8 cellular contexts compared by ENCODE assay signal in genomic region chr20:35283441-35284266, GRCh38. TPM values are rescaled to one million over a fixed set of nuclear protein-coding genes. Genes with fewer than 3 reads are reported as not detected.
DNase-seq lines count a peak whose midpoint lies in the region; ATAC-seq and TF ChIP-seq lines count a peak whose summit lies in the region.

No MANE protein-coding gene starts in this region.

- H2BK15ac ChIP-seq in neuronal stem cell (ENCODE audit: low read length) = peak overlapping the region; percentile 20

- DNase-seq in activated naive CD4-positive, alpha-beta T cell treated with Interleukin-2 at 50 U/mL for 16 hours = peak; percentile 52
- DNase-seq in activated naive CD4-positive, alpha-beta T cell treated with anti-CD3 and anti-CD28 coated beads, Interleukin-2, amount 50 U/mL, for 16 hours = no peak
- DNase-seq in Panc1 (ENCODE audit: low read depth, low spot score) (no peak), endothelial cell (ENCODE audit: low spot score) (no peak), neuronal stem cell (ENCODE audit: low spot score) (no peak), posterior vena cava (ENCODE audit: low spot score) (no peak), nucleus accumbens (lab: John Stamatoyannopoulos, UW) (no peak)

- H3K27me3 ChIP-seq in Panc1 (ENCODE audit: control insufficient read depth, insufficient read depth, low read length) (no peaks in the 10 kb centered on the region), neuronal stem cell (ENCODE audit: control insufficient read depth in 3 of 3, insufficient read depth in 3 of 3, low read depth in 1 of 3, low read length in 3 of 3) (no peaks in the 10 kb centered on the region)

- H3K4me1 Mint-ChIP-seq in endothelial cell (ENCODE audit: unreplicated experiment) = peaks cover 15% of the 10 kb centered on the region

- no peak overlapping the region for H4K8ac ChIP-seq in neuronal stem cell (ENCODE audit: low read depth, low read length)

- no peaks in the 10 kb centered on the region for H3K9me3 Mint-ChIP-seq in endothelial cell (ENCODE audit: unreplicated experiment)

- in situ Hi-C loops in Panc1 (cut with HindIII; ENCODE audit: low pct_unique_long_range_greater_than_20kb, low sequenced_read_pairs) = no loop called here

- no peak overlapping the region for H3K4ac ChIP-seq in neuronal stem cell (ENCODE audit: low read length)

- H3K36me3 ChIP-seq in Panc1 (ENCODE audit: control insufficient read depth, insufficient read depth, low read length) = peaks cover 12% of the 10 kb centered on the region
- peaks cover 22 to 42% of the 10 kb centered on the region in 2 donors for H3K36me3 ChIP-seq in neuronal stem cell (replicated peaks in 1 of 2; ENCODE audit: control insufficient read depth in 2 of 2, insufficient read depth in 2 of 2, low read length in 2 of 2)

- no peak overlapping the region for H4K91ac ChIP-seq in neuronal stem cell (ENCODE audit: low read depth, low read length, poor library complexity)

- CTCF ChIA-PET in Panc1 (lab: Charles Lee) = interaction anchor here (0.7 kb wide), 1 partner anchor 162 kb away, joined by 3 read pairs; no protein-coding TSS in a partner anchor

- TSS peak; percentile 86 for BruUV-seq in Panc1 (replicated peaks; lab: Mats Ljungman, UMichigan)

- H2BK120ac ChIP-seq in neuronal stem cell (ENCODE audit: low read depth, low read length) = no peak overlapping the region

- H3K4me2 ChIP-seq in neuronal stem cell (ENCODE audit: insufficient read depth, low read length, poor library complexity, severe bottlenecking) = peak overlapping the region; percentile 91

- peak overlapping the region; percentile 86 for H2AK5ac ChIP-seq in neuronal stem cell (ENCODE audit: low read depth, low read length)

- H2AFZ ChIP-seq in neuronal stem cell (ENCODE audit: low read length) = peak overlapping the region; percentile 87

- no peak overlapping the region for H2BK5ac ChIP-seq in neuronal stem cell (ENCODE audit: low read length)

- ATAC-seq in Panc1 (no peak), GM21423 (IDR thresholded peaks at IDR 0.05; ENCODE audit: unreplicated experiment) (no peak)

- H3K27ac ChIP-seq in Panc1 (ENCODE audit: low read length) (peak overlapping the region; percentile 98), neuronal stem cell (replicated peaks; ENCODE audit: low read length) (no peak overlapping the region)

- peak overlapping the region; percentile 97 for H3K4me3 Mint-ChIP-seq in endothelial cell (ENCODE audit: unreplicated experiment)

- H3K18ac ChIP-seq in neuronal stem cell (ENCODE audit: low read length) = peak overlapping the region; percentile 65

- no peak for TF ChIP-seq CTCF in Panc1 (IDR thresholded peaks at IDR 0.05)
- TF ChIP-seq CTCF in endothelial cell (IDR thresholded peaks at IDR 0.05; ENCODE audit: unreplicated experiment) = no peak

- H3K27ac Mint-ChIP-seq in endothelial cell (ENCODE audit: unreplicated experiment) = peak overlapping the region; percentile 84

- peak overlapping the region; percentile 91 to 94 for H3K4me3 ChIP-seq in Panc1 (ENCODE audit: low read depth in 2 of 2, low read length in 2 of 2)
- H3K4me3 ChIP-seq in neuronal stem cell (ENCODE audit: low read length in 2 of 2) = peak overlapping the region; percentile 93 to 99

- peaks cover 3% of the 10 kb centered on the region for H3K79me1 ChIP-seq in neuronal stem cell (ENCODE audit: low read depth, low read length)

- H3K27me3 Mint-ChIP-seq in endothelial cell (ENCODE audit: unreplicated experiment) = peaks cover 33% of the 10 kb centered on the region

- peak overlapping the region; percentile 87 for H3K23ac ChIP-seq in neuronal stem cell (ENCODE audit: low read depth, low read length, poor library complexity)

- intact Hi-C loops in Panc1 (cut with micrococcal nuclease; ENCODE audit: unreplicated experiment) = no loop called here
- intact Hi-C loops in posterior vena cava (cut with DNase I) = no loop called here

- H2BK12ac ChIP-seq in neuronal stem cell (ENCODE audit: low read length) = no peak overlapping the region

- WGBS in neuronal stem cell (ENCODE audit: extremely low coverage in 2 of 2, insufficient read length in 2 of 2, insufficient replicate concordance in 1 of 2), 2 donors = no CpG with 5 or more reads among the region's 24 CpGs

- peaks cover 28% of the 10 kb centered on the region for H3K4me1 ChIP-seq in Panc1 (ENCODE audit: control insufficient read depth, insufficient read depth, low read length)
- peaks cover 7 to 9% of the 10 kb centered on the region in 2 donors for H3K4me1 ChIP-seq in neuronal stem cell (ENCODE audit: control insufficient read depth in 2 of 2, insufficient read depth in 1 of 2, low read depth in 1 of 2, low read length in 2 of 2)

- H3K9ac ChIP-seq in neuronal stem cell (ENCODE audit: low read depth, low read length, poor library complexity) = peak overlapping the region; percentile 98

- H3K9me3 ChIP-seq in Panc1 (ENCODE audit: control insufficient read depth, insufficient read depth, low read depth, low read length) (no peaks in the 10 kb centered on the region), neuronal stem cell (replicated peaks in 1 of 2; ENCODE audit: control insufficient read depth in 2 of 2, insufficient read depth in 1 of 2, low read depth in 1 of 2, low read length in 2 of 2) (no peaks in the 10 kb centered on the region)

- H3K36me3 Mint-ChIP-seq in endothelial cell (ENCODE audit: low read depth, unreplicated experiment) = peaks cover 26% of the 10 kb centered on the region

- H3K14ac ChIP-seq in neuronal stem cell (ENCODE audit: low read length) = peak overlapping the region; percentile 64

- POLR2A ChIA-PET in Panc1 (lab: Charles Lee) = interaction anchor here (0.6 to 0.9 kb wide), 4 partner anchors 15 to 1728 kb away, joined by 3 to 4 read pairs (median 3); no protein-coding TSS in a partner anchor

RNA-seq across cellular contexts. Expression of gene EIF6, which starts 0.9 kb away (rescaled TPM):
- 258 TPM for total RNA-seq in Panc1 (2021; ENCODE audit: unreplicated experiment)
- polyA plus RNA-seq in Panc1 (2012; ENCODE audit: insufficient read length) = 285 TPM
- 120 TPM for total RNA-seq in endothelial cell (ENCODE audit: unreplicated experiment)
- 62.1 TPM for polyA plus RNA-seq in neuronal stem cell (2013, experiment 1 of 2)
- 63.4 TPM for polyA plus RNA-seq in neuronal stem cell (2013, experiment 2 of 2)
- 10 to 100 TPM; 61.9 to 89.7 TPM for total RNA-seq in posterior vena cava

RNA-seq across cellular contexts. Expression of gene MMP24OS, which starts 5.7 kb away (rescaled TPM):
- total RNA-seq in Panc1 (2021; ENCODE audit: unreplicated experiment) = 83.8 TPM
- polyA plus RNA-seq in Panc1 (2012; ENCODE audit: insufficient read length) = 178 TPM
- total RNA-seq in endothelial cell (ENCODE audit: unreplicated experiment) = 80.7 TPM
- polyA plus RNA-seq in neuronal stem cell (2013, experiment 1 of 2) = 33.2 TPM
- polyA plus RNA-seq in neuronal stem cell (2013, experiment 2 of 2) = 34.0 TPM
- 10 to 100 TPM; 40.4 to 54.6 TPM for total RNA-seq in posterior vena cava

RNA-seq across cellular contexts. Expression of gene FAM83C, which starts 8.6 kb away (rescaled TPM):
- total RNA-seq in Panc1 (2021; ENCODE audit: unreplicated experiment) (not detected), endothelial cell (ENCODE audit: unreplicated experiment) (not detected), posterior vena cava (not detected)
- not detected for polyA plus RNA-seq in Panc1 (2012; ENCODE audit: insufficient read length)
- not detected for polyA plus RNA-seq in neuronal stem cell (2013, experiment 1 of 2)
- polyA plus RNA-seq in neuronal stem cell (2013, experiment 2 of 2) = not detected

RNA-seq across cellular contexts. Expression of gene MMP24, which starts 57.2 kb away (rescaled TPM):
- total RNA-seq in Panc1 (2021; ENCODE audit: unreplicated experiment) = 7.1 TPM
- 5.6 TPM for polyA plus RNA-seq in Panc1 (2012; ENCODE audit: insufficient read length)
- 9.1 TPM for total RNA-seq in endothelial cell (ENCODE audit: unreplicated experiment)
- polyA plus RNA-seq in neuronal stem cell (2013, experiment 1 of 2) = 0.43 TPM
- polyA plus RNA-seq in neuronal stem cell (2013, experiment 2 of 2) = 0.42 TPM
- total RNA-seq in posterior vena cava = under 1 TPM; 0.52 to 0.88 TPM
